In genomic region chrX:141176586-141177451, GRCh38 we compare ENCODE assay signal across 9 cellular contexts. TPM values are rescaled to one million over a fixed set of nuclear protein-coding genes. Genes with fewer than 3 reads are reported as not detected.
DNase-seq lines count a peak whose midpoint lies in the region; ATAC-seq and TF ChIP-seq lines count a peak whose summit lies in the region.
"Had no signal": no experiment of that assay in that cellular context is flagged by ENCODE, and none has a peak within 500 bp of the region (broad histone marks: within the 10 kb centered on the region; RNA-seq: fewer than 3 reads in every experiment).

TSS of gene LDOC1 (minus strand) at chrX:141177129. CDS start at chrX:141177021, 108 bp downstream.

- H3K27me3 ChIP-seq in left ventricle myocardium inferior (ENCODE audit: low read depth) (peaks cover 4% of the 10 kb centered on the region), thyroid gland (no peaks in the 10 kb centered on the region)

- H3K27ac ChIP-seq in angular gyrus (ENCODE audit: low read depth, low read length) (peak within 1 kb of the TSS; percentile 82), left ventricle myocardium inferior (replicated peaks) (no peak within 1 kb of the TSS), thyroid gland (peak within 1 kb of the TSS in 2 of 3 donors; percentile 33 to 41)
- H3K27ac ChIP-seq: BLaER1 treated with 17β-estradiol and CSF1 and Interleukin-3, amounts not matched to agents 10 nM and 100 nM had no signal

- intact Hi-C loops in left ventricle myocardium inferior (cut with micrococcal nuclease): no loop called here
- intact Hi-C loops in posterior vena cava (cut with DNase I): no loop called here
- intact Hi-C loops in thyroid gland (cut with DNase I): no loop called here

- H3K36me3 ChIP-seq in left ventricle myocardium inferior: no peaks in the 10 kb centered on the region
- no peaks in the 10 kb centered on the region for H3K36me3 ChIP-seq in thyroid gland
- H3K36me3 ChIP-seq: BLaER1 treated with 17β-estradiol and CSF1 and Interleukin-3, amounts not matched to agents 10 nM and 100 nM had no signal

- no peak for ATAC-seq in HG03457 (IDR thresholded peaks at IDR 0.05; ENCODE audit: unreplicated experiment)

- WGBS in thyroid gland, 2 donors: 9 to 20% methylated on average over 1 to 13 of the region's 83 CpGs

- DNase-seq in NCI-H2081 (lab: John Stamatoyannopoulos, UW) (peak; percentile 23 to 56), NCI-H2081 treated with DMSO at 0.1 percent for 48 hours (lab: John Stamatoyannopoulos, UW) (no peak), T-helper 1 cell (peak; percentile 56 to 70 (median 65)), left ventricle myocardium inferior (peak; percentile 69), posterior vena cava (ENCODE audit: low spot score) (peak; percentile 92), thyroid gland (peak; percentile 77 to 82)

- TF ChIP-seq CTCF in left ventricle myocardium inferior (IDR thresholded peaks at IDR 0.05; ENCODE audit: borderline replicate concordance) (no peak), thyroid gland (IDR thresholded peaks at IDR 0.05) (no peak)

- peak in 1 of 2 donors; percentile 47 for TF ChIP-seq POLR2A in thyroid gland (IDR thresholded peaks at IDR 0.05)

- H3K4me3 ChIP-seq in left ventricle myocardium inferior: peak within 1 kb of the TSS; percentile 69
- peak within 1 kb of the TSS; percentile 51 to 66 (median 53) for H3K4me3 ChIP-seq in thyroid gland (replicated peaks in 1 of 3)
- H3K4me3 ChIP-seq: BLaER1 treated with 17β-estradiol and CSF1 and Interleukin-3, amounts not matched to agents 10 nM and 100 nM had no signal

- H3K4me1 ChIP-seq in left ventricle myocardium inferior (no peaks in the 10 kb centered on the region), thyroid gland (no peaks in the 10 kb centered on the region)

- H3K9me3 ChIP-seq in left ventricle myocardium inferior (replicated peaks): no peaks in the 10 kb centered on the region
- H3K9me3 ChIP-seq in thyroid gland: no peaks in the 10 kb centered on the region

RNA-seq across cellular contexts. Expression of gene LDOC1, which starts in this region (rescaled TPM):
- total RNA-seq in left ventricle myocardium inferior: 2.9 TPM
- total RNA-seq in posterior vena cava: 10 to 100 TPM; 36.7 to 63.4 TPM
- 10 to 100 TPM; 10.2 to 35.7 (median 26.7) TPM for total RNA-seq in thyroid gland
